ENCODE assay signal across 1 cellular context in genomic region chr4:962231-963208, GRCh38.
TF ChIP-seq lines count a peak whose summit lies in the region.

No MANE protein-coding gene starts in this region.

TF ChIP-seq in K562, 482 proteins besides CTCF, POLR2A, EP300 and RAD21:
- TF ChIP-seq NFXL1 (CRISPR knock-in tag; IDR thresholded peaks at IDR 0.05) (no peak), POLR2G (IDR thresholded peaks at IDR 0.05; ENCODE audit: low read depth, low read length) (peak; percentile 57)
TF ChIP-seq in K562: peak in this region for 1.
